Comparison of ENCODE assay signal across 13 cellular contexts in genomic region chr12:124556896-124557501, GRCh38. TPM values are rescaled to one million over a fixed set of nuclear protein-coding genes. Genes with fewer than 3 reads are reported as not detected.
DNase-seq lines count a peak whose midpoint lies in the region; ATAC-seq and TF ChIP-seq lines count a peak whose summit lies in the region.
"Had no signal": no experiment of that assay in that cellular context is flagged by ENCODE, and none has a peak within 500 bp of the region (broad histone marks: within the 10 kb centered on the region; RNA-seq: fewer than 3 reads in every experiment).

No MANE protein-coding gene starts in this region.

- peaks cover 11 to 24% of the 10 kb centered on the region in 2 donors for H3K4me1 ChIP-seq in thyroid gland

- H3K9me3 Mint-ChIP-seq in nephron: no peaks in the 10 kb centered on the region
- no peaks in the 10 kb centered on the region for H3K9me3 Mint-ChIP-seq in endothelial cell (ENCODE audit: unreplicated experiment)
- H3K9me3 Mint-ChIP-seq in activated naive CD8-positive, alpha-beta T cell treated with anti-CD3 and anti-CD28 coated beads, Interleukin-2, amount 50 U/mL, for 24 hours: no peaks in the 10 kb centered on the region

- H3K9me3 ChIP-seq in thyroid gland: no peaks in the 10 kb centered on the region

- H3K4me1 Mint-ChIP-seq in nephron: peaks cover 47% of the 10 kb centered on the region
- peaks cover 10% of the 10 kb centered on the region for H3K4me1 Mint-ChIP-seq in endothelial cell (ENCODE audit: unreplicated experiment)
- peaks cover 45% of the 10 kb centered on the region for H3K4me1 Mint-ChIP-seq in activated naive CD8-positive, alpha-beta T cell treated with anti-CD3 and anti-CD28 coated beads, Interleukin-2, amount 50 U/mL, for 24 hours

- H3K27ac Mint-ChIP-seq in nephron (peak overlapping the region; percentile 46 to 74 (median 65)), endothelial cell (ENCODE audit: unreplicated experiment) (no peak overlapping the region)
- no peak overlapping the region for H3K27ac Mint-ChIP-seq in activated naive CD8-positive, alpha-beta T cell treated with anti-CD3 and anti-CD28 coated beads, Interleukin-2, amount 50 U/mL, for 24 hours
- H3K27ac Mint-ChIP-seq: activated CD8-positive, alpha-beta memory T cell treated with anti-CD3 and anti-CD28 coated beads, Interleukin-2, amount 10 ng/mL, durations not matched to agents 7 days and 5 days had no signal

- TF ChIP-seq CTCF in epithelial cell of proximal tubule (conservative IDR thresholded peaks at IDR 0.05; ENCODE audit: low read depth, low read length) (peak; percentile 7), nephron (IDR thresholded peaks at IDR 0.05; ENCODE audit: unreplicated experiment in 3 of 3) (no peak), thyroid gland (IDR thresholded peaks at IDR 0.05) (no peak), endothelial cell (IDR thresholded peaks at IDR 0.05; ENCODE audit: unreplicated experiment) (no peak)

- no peaks in the 10 kb centered on the region for H3K36me3 ChIP-seq in thyroid gland

- no peaks in the 10 kb centered on the region for H3K27me3 ChIP-seq in thyroid gland

- intact Hi-C loops in thyroid gland (cut with DNase I): no loop called here

- H3K4me3 Mint-ChIP-seq in nephron (no peak overlapping the region), endothelial cell (ENCODE audit: unreplicated experiment) (no peak overlapping the region)
- no peak overlapping the region for H3K4me3 Mint-ChIP-seq in activated naive CD8-positive, alpha-beta T cell treated with anti-CD3 and anti-CD28 coated beads, Interleukin-2, amount 50 U/mL, for 24 hours
- H3K4me3 Mint-ChIP-seq: activated CD8-positive, alpha-beta memory T cell treated with anti-CD3 and anti-CD28 coated beads, Interleukin-2, amount 10 ng/mL, durations not matched to agents 7 days and 5 days had no signal

- H3K4me3 ChIP-seq in epithelial cell of proximal tubule (ENCODE audit: low read depth, low read length): no peak overlapping the region
- no peak overlapping the region for H3K4me3 ChIP-seq in thyroid gland (replicated peaks in 1 of 3)

- DNase-seq in NCI-H1417 (lab: John Stamatoyannopoulos, UW): peak in 2 of 3 experiments; percentile 69 to 81
- no peak for DNase-seq in NCI-H1417 treated with DMSO at 0.1 percent for 48 hours (lab: John Stamatoyannopoulos, UW)
- DNase-seq in epithelial cell of proximal tubule (ENCODE audit: low read depth): no peak
- DNase-seq in thyroid gland: peak; percentile 45 to 49
- DNase-seq in endothelial cell (ENCODE audit: low spot score): no peak
- no peak for DNase-seq in activated naive CD8-positive, alpha-beta T cell treated with anti-CD3 and anti-CD28 coated beads, Interleukin-2, amount 50 U/mL, for 24 hours
- DNase-seq: 8988T; activated CD8-positive, alpha-beta memory T cell treated with anti-CD3 and anti-CD28 coated beads, Interleukin-2, amount 10 ng/mL, durations not matched to agents 7 days and 5 days; stimulated activated CD4-positive, alpha-beta T cell treated with anti-CD3 and anti-CD28 coated beads, Interleukin-4, amount 100 ng/mL, for 4 hours; T1000 had no signal

- no peak for TF ChIP-seq POLR2A in thyroid gland (IDR thresholded peaks at IDR 0.05)

- H3K27me3 Mint-ChIP-seq in nephron (ENCODE audit: low read depth) (no peaks in the 10 kb centered on the region), endothelial cell (ENCODE audit: unreplicated experiment) (peaks cover 6% of the 10 kb centered on the region)
- no peaks in the 10 kb centered on the region for H3K27me3 Mint-ChIP-seq in activated naive CD8-positive, alpha-beta T cell treated with anti-CD3 and anti-CD28 coated beads, Interleukin-2, amount 50 U/mL, for 24 hours
- H3K27me3 Mint-ChIP-seq: activated CD8-positive, alpha-beta memory T cell treated with anti-CD3 and anti-CD28 coated beads, Interleukin-2, amount 10 ng/mL, durations not matched to agents 7 days and 5 days had no signal

- H3K27ac ChIP-seq in thyroid gland: peak overlapping the region in 1 of 3 donors; percentile 50
- H3K27ac ChIP-seq: parathyroid adenoma had no signal

- 65 to 69% methylated on average over 20 to 22 of the region's 22 CpGs for WGBS in thyroid gland, 2 donors

- ATAC-seq in HG02938 (IDR thresholded peaks at IDR 0.05; ENCODE audit: unreplicated experiment): no peak
- no peak for ATAC-seq in activated naive CD8-positive, alpha-beta T cell treated with anti-CD3 and anti-CD28 coated beads, Interleukin-2, amount 50 U/mL, for 24 hours
- ATAC-seq: activated CD8-positive, alpha-beta memory T cell treated with anti-CD3 and anti-CD28 coated beads, Interleukin-2, amount 10 ng/mL, durations not matched to agents 7 days and 5 days had no signal

- H3K36me3 Mint-ChIP-seq in nephron (ENCODE audit: low read depth): peaks cover 4% of the 10 kb centered on the region
- H3K36me3 Mint-ChIP-seq in endothelial cell (ENCODE audit: low read depth, unreplicated experiment): peaks cover 4% of the 10 kb centered on the region
- peaks cover 2% of the 10 kb centered on the region for H3K36me3 Mint-ChIP-seq in activated naive CD8-positive, alpha-beta T cell treated with anti-CD3 and anti-CD28 coated beads, Interleukin-2, amount 50 U/mL, for 24 hours (ENCODE audit: low read depth)
- H3K36me3 Mint-ChIP-seq: activated CD8-positive, alpha-beta memory T cell treated with anti-CD3 and anti-CD28 coated beads, Interleukin-2, amount 10 ng/mL, durations not matched to agents 7 days and 5 days had no signal

RNA-seq across cellular contexts. Expression of gene NCOR2, which starts 10.4 kb away (rescaled TPM):
- total RNA-seq in epithelial cell of proximal tubule: 43.8 and 50.4 TPM in 2 replicates
- total RNA-seq in thyroid gland: 100 to 1,000 TPM in 2 of 4 donors, 10 to 100 TPM in 2; 45.3 to 178 (median 99.9) TPM
- total RNA-seq in endothelial cell (ENCODE audit: unreplicated experiment): 132 TPM

Comparison
In these comparisons a context has a peak if more than half of its experiments do, and no peak if none do; other contexts are left out.
1. DNase-seq: peak in NCI-H1417 (2 of 3) and thyroid gland (2 of 2); none in NCI-H1417 treated with DMSO at 0.1 percent for 48 hours (single experiment), epithelial cell of proximal tubule (single experiment), endothelial cell (single experiment) and activated naive CD8-positive, alpha-beta T cell treated with anti-CD3 and anti-CD28 coated beads, Interleukin-2, amount 50 U/mL, for 24 hours (single experiment).
2. H3K27ac Mint-ChIP-seq: peak in nephron (3 of 3); none in endothelial cell (single experiment) and activated naive CD8-positive, alpha-beta T cell treated with anti-CD3 and anti-CD28 coated beads, Interleukin-2, amount 50 U/mL, for 24 hours (single experiment).